ENCODE assay signal across 17 cellular contexts in genomic region chr1:25614466-25615171, GRCh38. TPM values are rescaled to one million over a fixed set of nuclear protein-coding genes. Genes with fewer than 3 reads are reported as not detected.
DNase-seq lines count a peak whose midpoint lies in the region; ATAC-seq and TF ChIP-seq lines count a peak whose summit lies in the region.
"Had no signal": no experiment of that assay in that cellular context is flagged by ENCODE, and none has a peak within 500 bp of the region (broad histone marks: within the 10 kb centered on the region; RNA-seq: fewer than 3 reads in every experiment).

No MANE protein-coding gene starts in this region.

- H3K4me2 ChIP-seq in PC-3 (ENCODE audit: low read length) (peak overlapping the region; percentile 89; the same call in 1 of the 2 replicates), fibroblast of lung (ENCODE audit: extremely low read depth, insufficient read depth, low read length) (peak overlapping the region; percentile 63)
- H3K4me2 ChIP-seq: SK-N-SH had no signal

- H3K27me3 ChIP-seq in left ventricle myocardium inferior (ENCODE audit: low read depth) (no peaks in the 10 kb centered on the region), heart right ventricle (peaks cover 0 to 14% (median 0%) of the 10 kb centered on the region in 7 donors), PC-3 (ENCODE audit: low read length) (peaks cover under 1% of the 10 kb centered on the region; the same call in 1 of the 2 replicates), fibroblast of lung (ENCODE audit: control insufficient read depth, insufficient read depth, low read length) (peaks cover 40% of the 10 kb centered on the region), stomach smooth muscle (ENCODE audit: control insufficient read depth in 1 of 2, insufficient read depth in 2 of 2, low read length in 2 of 2) (no peaks in the 10 kb centered on the region)

- H2AFZ ChIP-seq in PC-3 (ENCODE audit: low read length), result no peak overlapping the region
- no peak overlapping the region for H2AFZ ChIP-seq in fibroblast of lung (ENCODE audit: low read length)

- H4K20me1 ChIP-seq in PC-3 (ENCODE audit: low read length), result no peaks in the 10 kb centered on the region
- no peaks in the 10 kb centered on the region for H4K20me1 ChIP-seq in fibroblast of lung (ENCODE audit: control insufficient read depth, extremely low read depth, insufficient read depth, low read length)

- intact Hi-C loops in left ventricle myocardium inferior (cut with micrococcal nuclease) (loop anchor here (5.0 to 10.0 kb wide), 2 partner anchors 78 to 130 kb away; no protein-coding TSS in a partner anchor), heart right ventricle (cut with DNase I) (loop anchor here in 3 of 10 donors (5.0 to 10.0 kb wide), 6 partner anchors 78 to 183 kb away; no protein-coding TSS in a partner anchor), PC-3 (cut with micrococcal nuclease) (no loop called here)

- H3K27ac ChIP-seq in left ventricle myocardium inferior (replicated peaks) (peak overlapping the region; percentile 86), heart right ventricle (no peak overlapping the region), PC-3 (ENCODE audit: low read length) (no peak overlapping the region), fibroblast of lung (ENCODE audit: insufficient read depth, low read length) (no peak overlapping the region), stomach smooth muscle (ENCODE audit: low read length) (peak overlapping the region; percentile 11)
- H3K27ac ChIP-seq: HL-60 had no signal

- H3K4me1 ChIP-seq in left ventricle myocardium inferior, result peaks cover 45% of the 10 kb centered on the region
- H3K4me1 ChIP-seq in heart right ventricle, result peaks cover under 1 to 37% (median 28%) of the 10 kb centered on the region in 9 donors
- peaks cover 23% of the 10 kb centered on the region for H3K4me1 ChIP-seq in PC-3 (ENCODE audit: insufficient read depth, low read length)
- no peaks in the 10 kb centered on the region for H3K4me1 ChIP-seq in fibroblast of lung (ENCODE audit: control insufficient read depth, extremely low read depth, insufficient read depth, low read length)
- H3K4me1 ChIP-seq in stomach smooth muscle (ENCODE audit: control insufficient read depth, insufficient read depth, low read length), result peaks cover 50% of the 10 kb centered on the region

- CTCF ChIA-PET in PC-3 (lab: Charles Lee), result interaction anchor here (0.5 kb wide), 1 partner anchor 383 kb away, joined by 3 read pairs; the partner anchor contains the start of gene PAFAH2

- no peaks in the 10 kb centered on the region for H3F3A ChIP-seq in PC-3 (ENCODE audit: low read length, unreplicated experiment)

- H3K9me2 ChIP-seq in PC-3 (replicated peaks; ENCODE audit: low read length), result no peaks in the 10 kb centered on the region
- H3K9me2 ChIP-seq: SK-N-SH had no signal

- ATAC-seq in heart right ventricle, result no peak
- no peak for ATAC-seq in PC-3
- ATAC-seq in HG02840 (IDR thresholded peaks at IDR 0.05; ENCODE audit: low FRiP score, unreplicated experiment), result no peak
- ATAC-seq: right cardiac atrium had no signal

- POLR2A ChIA-PET in PC-3 (lab: Charles Lee; ENCODE audit: unreplicated experiment), result no interaction called here

- no peak for DNase-seq in left ventricle myocardium inferior
- no peak for DNase-seq in heart right ventricle
- no peak for DNase-seq in PC-3
- no peak for DNase-seq in fibroblast of lung (ENCODE audit: low read depth in 2 of 2)
- no peak for DNase-seq in NCI-H1092 (lab: John Stamatoyannopoulos, UW)
- DNase-seq in C1 segment of cervical spinal cord (lab: John Stamatoyannopoulos, UW), result no peak
- DNase-seq: activated CD4-positive, alpha-beta memory T cell treated with anti-CD3 and anti-CD28 coated beads, Interleukin-2, amount 10 ng/mL, durations not matched to agents 7 days and 5 days; aorta; kidney glomerular epithelial cell; mesendoderm; NCI-H2029 treated with DMSO at 0.1 percent for 48 hours; NCI-H524; SK-N-SH had no signal

- TF ChIP-seq CTCF in left ventricle myocardium inferior (IDR thresholded peaks at IDR 0.05; ENCODE audit: borderline replicate concordance) (no peak), heart right ventricle (IDR thresholded peaks at IDR 0.05) (no peak), PC-3 (conservative IDR thresholded peaks at IDR 0.05; ENCODE audit: low read depth, low read length) (no peak), fibroblast of lung (conservative IDR thresholded peaks at IDR 0.05 in 1 of 2, IDR thresholded peaks at IDR 0.05 in 1 of 2; ENCODE audit: low read depth in 1 of 2, low read length in 2 of 2) (no peak)

- no peaks in the 10 kb centered on the region for H3K9me3 ChIP-seq in left ventricle myocardium inferior (replicated peaks)
- H3K9me3 ChIP-seq in heart right ventricle, result no peaks in the 10 kb centered on the region
- H3K9me3 ChIP-seq in PC-3 (ENCODE audit: low read length), result no peaks in the 10 kb centered on the region
- H3K9me3 ChIP-seq in fibroblast of lung (ENCODE audit: control insufficient read depth, insufficient read depth, low read depth, low read length), result no peaks in the 10 kb centered on the region
- H3K9me3 ChIP-seq in stomach smooth muscle (ENCODE audit: control insufficient read depth in 2 of 2, low read length in 2 of 2), result no peaks in the 10 kb centered on the region
- H3K9me3 ChIP-seq: SK-N-SH had no signal

- no TSS peak for BruUV-seq in PC-3 (replicated peaks; lab: Mats Ljungman, UMichigan)

- H3K4me3 ChIP-seq in left ventricle myocardium inferior (no peak overlapping the region), heart right ventricle (no peak overlapping the region), PC-3 (ENCODE audit: low read length) (no peak overlapping the region), fibroblast of lung (replicated peaks in 1 of 4; ENCODE audit: control extremely low read depth in 1 of 4, insufficient read depth in 1 of 4, low read depth in 3 of 4, low read length in 4 of 4) (no peak overlapping the region), stomach smooth muscle (ENCODE audit: low read length in 2 of 2) (no peak overlapping the region)

- WGBS in heart right ventricle, 2 donors, result 79 to 81% methylated on average over 5 of the region's 5 CpGs

- H3K9ac ChIP-seq in PC-3 (ENCODE audit: low read length), result no peak overlapping the region
- H3K9ac ChIP-seq in fibroblast of lung (ENCODE audit: insufficient read depth, low read length), result no peak overlapping the region
- no peak overlapping the region for H3K9ac ChIP-seq in stomach smooth muscle (ENCODE audit: low read length in 2 of 2)
- H3K9ac ChIP-seq: SK-N-SH had no signal

- H3K79me2 ChIP-seq in PC-3 (ENCODE audit: low read length) (no peaks in the 10 kb centered on the region), fibroblast of lung (ENCODE audit: control insufficient read depth, insufficient read depth, low read length) (no peaks in the 10 kb centered on the region)

- H3K36me3 ChIP-seq in left ventricle myocardium inferior (no peaks in the 10 kb centered on the region), heart right ventricle (no peaks in the 10 kb centered on the region), PC-3 (ENCODE audit: low read depth, low read length) (no peaks in the 10 kb centered on the region), fibroblast of lung (ENCODE audit: control insufficient read depth, insufficient read depth, low read length) (no peaks in the 10 kb centered on the region), stomach smooth muscle (ENCODE audit: control insufficient read depth in 2 of 2, insufficient read depth in 2 of 2, low read length in 2 of 2) (no peaks in the 10 kb centered on the region)

RNA-seq across cellular contexts. Expression of gene MAN1C1, which starts 2.0 kb away (rescaled TPM):
- total RNA-seq in left ventricle myocardium inferior (18.0 TPM), heart right ventricle (10 to 100 TPM in 9 of 10 donors, 1 to 10 TPM in 1; 9.7 to 23.4 (median 14.2) TPM), PC-3 (2014; rRNA removed) (0.11 and 0.75 TPM in 2 replicates), fibroblast of lung (14.6 and 17.7 TPM in 2 replicates)
- polyA plus RNA-seq in heart right ventricle (10 to 100 TPM; 10.1 to 11.3 TPM), fibroblast of lung (10.4 and 51.4 TPM in 2 replicates)
- 7.5 and 52.0 TPM in 2 replicates for polyA plus RNA-seq in fibroblast of lung (2012)
- polyA minus RNA-seq in fibroblast of lung (ENCODE audit: low replicate concordance), result 13.1 and 106 TPM in 2 replicates

Comparison
In these comparisons a context has a peak if more than half of its experiments do, and no peak if none do; other contexts are left out.
1. H3K27ac ChIP-seq: peak in left ventricle myocardium inferior (single experiment) and stomach smooth muscle (single experiment); none in heart right ventricle (0 of 10), PC-3 (single experiment) and fibroblast of lung (single experiment).